Comparison of ENCODE assay signal across 9 cellular contexts in genomic region chr13:30429721-30430694, GRCh38. TPM values are rescaled to one million over a fixed set of nuclear protein-coding genes. Genes with fewer than 3 reads are reported as not detected.
DNase-seq lines count a peak whose midpoint lies in the region; ATAC-seq, FAIRE-seq and TF ChIP-seq lines count a peak whose summit lies in the region.
"Had no signal": no experiment of that assay in that cellular context is flagged by ENCODE, and none has a peak within 500 bp of the region (broad histone marks: within the 10 kb centered on the region; RNA-seq: fewer than 3 reads in every experiment).

No MANE protein-coding gene starts in this region.

- no peaks in the 10 kb centered on the region for H3K9me1 ChIP-seq in K562 (ENCODE audit: control insufficient read depth, insufficient read depth, low read length)

- peak; percentile 42 for DNase-seq in GM10266 (ENCODE audit: extremely low spot score)
- no peak for DNase-seq in MM.1S
- peak in 3 of 4 experiments; percentile 14 to 22 (median 20) for DNase-seq in K562 (ENCODE audit: extremely low read depth in 1 of 4, low spot score in 3 of 4)
- DNase-seq in retinal pigment epithelial cell (ENCODE audit: low read depth), result peak; percentile 73
- DNase-seq in NCI-H1436 (lab: John Stamatoyannopoulos, UW), result no peak
- DNase-seq in NCI-H2081 treated with DMSO at 0.1 percent for 48 hours (lab: John Stamatoyannopoulos, UW), result no peak
- no peak for DNase-seq in NCI-H187 (lab: John Stamatoyannopoulos, UW)
- DNase-seq: natural killer cell had no signal

- no peak for TF ChIP-seq EP300 in K562 (IDR thresholded peaks at IDR 0.05; ENCODE audit: low read length)

- H3K27me3 ChIP-seq in MM.1S (replicated peaks; ENCODE audit: insufficient read depth, low read length), result no peaks in the 10 kb centered on the region
- peaks cover 0 to 8% of the 10 kb centered on the region in 2 experiments; a peak in 2 of 5 replicates for H3K27me3 ChIP-seq in K562 (ENCODE audit: control insufficient read depth in 2 of 2, insufficient read depth in 2 of 2, low read length in 2 of 2)

- H3K79me2 ChIP-seq in MM.1S (ENCODE audit: low read length) (no peaks in the 10 kb centered on the region), K562 (ENCODE audit: control insufficient read depth, insufficient read depth, low read length) (no peaks in the 10 kb centered on the region)

- POLR2A ChIA-PET in K562 (lab: Yijun Ruan, JAX), result interaction anchor here (0.5 kb wide), 1 partner anchor 25 kb away, joined by 3 read pairs; no protein-coding TSS in a partner anchor

- WGBS in K562 (ENCODE audit: insufficient coverage, low coverage, missing lambda C conversion rate), result 4% methylated on average over 5 of the region's 6 CpGs

- no peak for TF ChIP-seq POLR2A in K562 (conservative IDR thresholded peaks at IDR 0.05)

- H3F3A ChIP-seq in MM.1S (ENCODE audit: insufficient read depth, low read length), result peaks cover 11% of the 10 kb centered on the region; the same call in 1 of the 2 replicates

- H3K4me1 ChIP-seq in MM.1S (ENCODE audit: low read length), result peaks cover 26% of the 10 kb centered on the region
- no peaks in the 10 kb centered on the region for H3K4me1 ChIP-seq in K562 (replicated peaks in 1 of 2; ENCODE audit: control insufficient read depth in 2 of 2, insufficient read depth in 2 of 2, low read length in 2 of 2)

- no peaks in the 10 kb centered on the region for H3K9me2 ChIP-seq in MM.1S (replicated peaks; ENCODE audit: insufficient read depth, low read length)

- no peak for TF ChIP-seq CTCF in GM10266 (IDR thresholded peaks at IDR 0.05; ENCODE audit: control insufficient read depth, insufficient read depth, low read depth, missing control alignments)
- no peak for TF ChIP-seq CTCF in MM.1S (IDR thresholded peaks at IDR 0.05; ENCODE audit: low read length)
- TF ChIP-seq CTCF in K562 (IDR thresholded peaks at IDR 0.05 in 2 of 3, conservative IDR thresholded peaks at IDR 0.05 in 1 of 3; ENCODE audit: insufficient read depth in 2 of 3, low read depth in 1 of 3, low read length in 3 of 3), result no peak
- TF ChIP-seq CTCF in retinal pigment epithelial cell (conservative IDR thresholded peaks at IDR 0.05; ENCODE audit: low read depth, low read length), result no peak

- no peak overlapping the region for H2AFZ ChIP-seq in MM.1S (ENCODE audit: low read length)
- no peak overlapping the region for H2AFZ ChIP-seq in K562 (ENCODE audit: low read depth, low read length)

- TF ChIP-seq RAD21 in K562 (CRISPR knock-in tag; conservative IDR thresholded peaks at IDR 0.05 in 1 of 2, IDR thresholded peaks at IDR 0.05 in 1 of 2), result no peak

- no TSS peak for BruUV-seq in K562 (replicated peaks; lab: Mats Ljungman, UMichigan)

- H3K9ac ChIP-seq in MM.1S (ENCODE audit: low read length), result no peak overlapping the region; the same call in 1 of the 2 replicates
- H3K9ac ChIP-seq in K562 (ENCODE audit: insufficient read depth in 1 of 2, low read depth in 2 of 2, low read length in 2 of 2), result no peak overlapping the region

- in situ Hi-C loops in K562 (cut with MboI), result no loop called here

- CTCF ChIA-PET in K562 (lab: Yijun Ruan, JAX; ENCODE audit: low intra/inter-chr PET ratio), result no interaction called here

- H4K20me1 ChIP-seq in MM.1S (ENCODE audit: insufficient read depth, low read length), result no peaks in the 10 kb centered on the region
- H4K20me1 ChIP-seq in K562 (replicated peaks; ENCODE audit: control insufficient read depth, insufficient read depth, low read length), result no peaks in the 10 kb centered on the region

- H3K36me3 ChIP-seq in MM.1S (replicated peaks; ENCODE audit: insufficient read depth, low read length) (no peaks in the 10 kb centered on the region), K562 (ENCODE audit: control insufficient read depth, insufficient read depth, low read length) (no peaks in the 10 kb centered on the region)

- ATAC-seq in GM21825 (IDR thresholded peaks at IDR 0.05; ENCODE audit: unreplicated experiment), result peak; percentile 63
- no peak for ATAC-seq in K562

- H3K9me3 ChIP-seq in MM.1S (replicated peaks; ENCODE audit: insufficient read depth, low read length) (no peaks in the 10 kb centered on the region), K562 (replicated peaks; ENCODE audit: control insufficient read depth, insufficient read depth, low read depth, low read length) (no peaks in the 10 kb centered on the region)

- intact Hi-C loops in K562 (cut with micrococcal nuclease), result no loop called here

- FAIRE-seq in K562 (lab: Jason Lieb, UNC), result no peak

- no peak overlapping the region for H3K4me3 ChIP-seq in MM.1S (ENCODE audit: low read length)
- H3K4me3 ChIP-seq in K562, result no peak overlapping the region
- H3K4me3 ChIP-seq in retinal pigment epithelial cell (ENCODE audit: low read length), result no peak overlapping the region

- H3K27ac ChIP-seq in MM.1S (ENCODE audit: low read length), result peak overlapping the region; percentile 42; the same call in 1 of the 2 replicates
- no peak overlapping the region for H3K27ac ChIP-seq in K562 (ENCODE audit: extremely low read depth, low read depth, low read length)

- H3K4me2 ChIP-seq in MM.1S (ENCODE audit: low read depth, low read length) (peak overlapping the region; percentile 44; the same call in 1 of the 2 replicates), K562 (ENCODE audit: insufficient read depth, low read length) (no peak overlapping the region)

TF ChIP-seq in K562, 482 proteins besides CTCF, POLR2A, EP300 and RAD21 (continues in another document):
- TF ChIP-seq SMARCE1 (IDR thresholded peaks at IDR 0.05) (0 out of 2 replicates have a peak, but pooled peaks have one; percentile 42), FOSL1 (tag; conservative IDR thresholded peaks at IDR 0.05) (peak; percentile 83), NEUROD1 (IDR thresholded peaks at IDR 0.05; ENCODE audit: borderline replicate concordance, low read depth, low read length, partially characterized antibody) (no peak), ATF3 (IDR thresholded peaks at IDR 0.05) (peak; percentile 81), ATF3 (CRISPR knock-in tag; conservative IDR thresholded peaks at IDR 0.05) (no peak), COPS2 (conservative IDR thresholded peaks at IDR 0.05) (no peak)
- TF ChIP-seq, protein P1, sequence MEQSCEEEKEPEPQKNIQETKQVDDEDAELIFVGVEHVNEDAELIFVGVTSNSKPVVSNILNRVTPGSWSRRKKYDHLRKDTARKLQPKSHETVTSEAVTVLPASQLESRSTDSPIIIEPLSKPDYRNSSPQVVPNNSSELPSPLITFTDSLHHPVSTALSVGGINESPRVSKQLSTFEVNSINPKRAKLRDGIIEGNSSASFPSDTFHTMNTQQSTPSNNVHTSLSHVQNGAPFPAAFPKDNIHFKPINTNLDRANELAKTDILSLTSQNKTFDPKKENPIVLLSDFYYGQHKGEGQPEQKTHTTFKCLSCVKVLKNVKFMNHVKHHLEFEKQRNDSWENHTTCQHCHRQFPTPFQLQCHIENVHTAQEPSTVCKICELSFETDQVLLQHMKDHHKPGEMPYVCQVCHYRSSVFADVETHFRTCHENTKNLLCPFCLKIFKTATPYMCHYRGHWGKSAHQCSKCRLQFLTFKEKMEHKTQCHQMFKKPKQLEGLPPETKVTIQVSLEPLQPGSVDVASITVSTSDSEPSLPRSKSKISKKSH (CRISPR knock-in tag; IDR thresholded peaks at IDR 0.05), result no peak

RNA-seq across cellular contexts. Expression of gene UBE2L5, which starts 7.7 kb away (rescaled TPM):
- total RNA-seq in K562 (2011; cell fraction: chromatin; rRNA removed; ENCODE audit: low replicate concordance), result not detected in 2 replicates
- not detected in 2 replicates for total RNA-seq in K562 (2011; cell fraction: nucleolus; rRNA removed)
- not detected in 2 replicates for total RNA-seq in K562 (2011; cell fraction: nucleoplasm; rRNA removed)
- total RNA-seq in K562 (2014; rRNA removed) (not detected in 2 replicates), K562 (2014; rRNA removed; fragmentation: Illumina TruSeq; extraction: Trizol) (not detected in 2 replicates), K562 (2015; rRNA removed; fragmentation: Illumina TruSeq; extraction: Trizol) (not detected in 2 replicates), K562 (2021) (not detected in 2 replicates)
- polyA plus RNA-seq in K562 (2011; rRNA removed) (1.4 and 1.5 TPM in 2 replicates), K562 (2014; fragmentation: Illumina TruSeq; extraction: Trizol) (0.86 TPM in 1 of 2 replicates, not detected in the other), K562 (2014; fragmentation: Nextera tagmentation; extraction: Ambion mirVana) (under 1 TPM in 1 of 2 experiments, not detected in 1; 0.22 TPM), K562 (2014; rRNA removed) (not detected in 2 replicates)
- polyA plus RNA-seq in K562 (2011; cell fraction: cytosol; rRNA removed), result 0.33 TPM in 1 of 2 replicates, not detected in the other
- polyA plus RNA-seq in K562 (2011; cell fraction: nucleus; rRNA removed), result 0.35 TPM in 1 of 2 replicates, not detected in the other
- 0.62 and 7.2 TPM in 2 replicates for polyA plus RNA-seq in K562 (2012)
- 0.45 and 1.9 TPM in 2 replicates for polyA minus RNA-seq in K562 (2011; rRNA and poly(A)+ RNA removed)
- not detected in 2 replicates for polyA minus RNA-seq in K562 (2011; cell fraction: cytosol; rRNA and poly(A)+ RNA removed)
- polyA minus RNA-seq in K562 (2011; cell fraction: nucleus; rRNA and poly(A)+ RNA removed), result not detected in 2 replicates
- total RNA-seq: natural killer cell had no signal

RNA-seq across cellular contexts. Expression of gene HMGB1, which starts 35.7 kb away (rescaled TPM):
- 55.4 and 188 TPM in 2 replicates for total RNA-seq in K562 (2011; cell fraction: chromatin; rRNA removed; ENCODE audit: low replicate concordance)
- 38.2 and 49.9 TPM in 2 replicates for total RNA-seq in K562 (2011; cell fraction: nucleolus; rRNA removed)
- total RNA-seq in K562 (2011; cell fraction: nucleoplasm; rRNA removed), result 79.4 and 79.5 TPM in 2 replicates
- total RNA-seq in K562 (2014; rRNA removed), result 566 and 689 TPM in 2 replicates
- 933 and 1,114 TPM in 2 replicates for total RNA-seq in K562 (2014; rRNA removed; fragmentation: Illumina TruSeq; extraction: Trizol)
- total RNA-seq in K562 (2015; rRNA removed; fragmentation: Illumina TruSeq; extraction: Trizol), result 974 and 1,083 TPM in 2 replicates
- total RNA-seq in K562 (2021), result 441 and 442 TPM in 2 replicates
- 325 and 454 TPM in 2 replicates for polyA plus RNA-seq in K562 (2011; rRNA removed)
- 50.0 and 125 TPM in 2 replicates for polyA plus RNA-seq in K562 (2011; cell fraction: cytosol; rRNA removed)
- polyA plus RNA-seq in K562 (2011; cell fraction: nucleus; rRNA removed), result 87.7 and 155 TPM in 2 replicates
- polyA plus RNA-seq in K562 (2012), result 367 and 762 TPM in 2 replicates
- polyA plus RNA-seq in K562 (2014; fragmentation: Illumina TruSeq; extraction: Trizol), result 1,153 and 1,284 TPM in 2 replicates
- polyA plus RNA-seq in K562 (2014; fragmentation: Nextera tagmentation; extraction: Ambion mirVana), result 1,000 to 10,000 TPM; 1,767 to 1,896 TPM
- polyA plus RNA-seq in K562 (2014; rRNA removed), result 835 and 850 TPM in 2 replicates
- 163 and 197 TPM in 2 replicates for polyA minus RNA-seq in K562 (2011; rRNA and poly(A)+ RNA removed)
- polyA minus RNA-seq in K562 (2011; cell fraction: cytosol; rRNA and poly(A)+ RNA removed), result 132 and 144 TPM in 2 replicates
- polyA minus RNA-seq in K562 (2011; cell fraction: nucleus; rRNA and poly(A)+ RNA removed), result 54.7 and 120 TPM in 2 replicates

Comparison
In these comparisons a context has a peak if more than half of its experiments do, and no peak if none do; other contexts are left out.
1. DNase-seq: peak in GM10266 (single experiment), K562 (3 of 4) and retinal pigment epithelial cell (single experiment); none in MM.1S (single experiment), NCI-H1436 (single experiment), NCI-H2081 treated with DMSO at 0.1 percent for 48 hours (single experiment) and NCI-H187 (0 of 2).